ENCODE assay signal across 1 cellular context in the genomic region with DNA sequence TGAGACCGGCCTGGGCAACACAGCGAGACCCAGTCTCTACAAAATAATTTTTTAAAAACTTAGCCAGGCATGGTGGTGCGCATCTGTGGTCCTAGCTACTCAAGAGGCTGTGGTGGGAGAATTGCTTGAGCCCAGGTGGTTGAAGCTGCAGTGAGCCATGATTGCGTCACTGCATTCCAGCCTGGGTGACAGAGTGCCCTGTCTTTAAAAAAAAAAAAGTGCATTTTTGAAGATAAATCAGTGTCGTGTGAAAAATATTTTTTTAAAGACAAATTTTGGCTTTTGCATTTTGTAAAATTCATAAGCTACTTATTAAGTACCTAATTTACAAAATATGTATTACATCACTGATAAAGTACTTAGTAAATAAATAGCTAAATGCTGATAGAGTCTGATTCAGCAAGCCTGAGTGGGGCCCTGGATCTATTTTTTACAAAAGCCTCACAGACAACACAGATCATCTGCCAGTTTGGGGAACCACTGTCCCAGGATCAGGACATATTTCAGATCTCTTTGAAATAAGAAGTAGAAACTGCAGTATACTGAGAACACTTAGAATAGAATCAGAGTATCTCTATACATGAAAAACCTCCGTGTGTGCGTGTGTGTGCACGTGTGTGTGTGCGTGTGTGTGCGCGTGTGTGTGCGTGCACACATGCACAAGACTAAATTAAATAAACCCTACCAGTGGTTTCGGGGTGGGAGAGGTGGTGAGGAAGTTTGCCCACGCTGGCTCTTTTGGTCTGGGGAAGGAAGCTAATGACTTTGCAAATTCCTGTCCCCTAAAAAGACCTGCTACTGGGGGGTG.
TF ChIP-seq lines count a peak whose summit lies in the region.

No MANE protein-coding gene starts in this region.

TF ChIP-seq in GM23338, 12 proteins besides CTCF, POLR2A, EP300 and RAD21 (continued from another document):
- TF ChIP-seq, protein P1, sequence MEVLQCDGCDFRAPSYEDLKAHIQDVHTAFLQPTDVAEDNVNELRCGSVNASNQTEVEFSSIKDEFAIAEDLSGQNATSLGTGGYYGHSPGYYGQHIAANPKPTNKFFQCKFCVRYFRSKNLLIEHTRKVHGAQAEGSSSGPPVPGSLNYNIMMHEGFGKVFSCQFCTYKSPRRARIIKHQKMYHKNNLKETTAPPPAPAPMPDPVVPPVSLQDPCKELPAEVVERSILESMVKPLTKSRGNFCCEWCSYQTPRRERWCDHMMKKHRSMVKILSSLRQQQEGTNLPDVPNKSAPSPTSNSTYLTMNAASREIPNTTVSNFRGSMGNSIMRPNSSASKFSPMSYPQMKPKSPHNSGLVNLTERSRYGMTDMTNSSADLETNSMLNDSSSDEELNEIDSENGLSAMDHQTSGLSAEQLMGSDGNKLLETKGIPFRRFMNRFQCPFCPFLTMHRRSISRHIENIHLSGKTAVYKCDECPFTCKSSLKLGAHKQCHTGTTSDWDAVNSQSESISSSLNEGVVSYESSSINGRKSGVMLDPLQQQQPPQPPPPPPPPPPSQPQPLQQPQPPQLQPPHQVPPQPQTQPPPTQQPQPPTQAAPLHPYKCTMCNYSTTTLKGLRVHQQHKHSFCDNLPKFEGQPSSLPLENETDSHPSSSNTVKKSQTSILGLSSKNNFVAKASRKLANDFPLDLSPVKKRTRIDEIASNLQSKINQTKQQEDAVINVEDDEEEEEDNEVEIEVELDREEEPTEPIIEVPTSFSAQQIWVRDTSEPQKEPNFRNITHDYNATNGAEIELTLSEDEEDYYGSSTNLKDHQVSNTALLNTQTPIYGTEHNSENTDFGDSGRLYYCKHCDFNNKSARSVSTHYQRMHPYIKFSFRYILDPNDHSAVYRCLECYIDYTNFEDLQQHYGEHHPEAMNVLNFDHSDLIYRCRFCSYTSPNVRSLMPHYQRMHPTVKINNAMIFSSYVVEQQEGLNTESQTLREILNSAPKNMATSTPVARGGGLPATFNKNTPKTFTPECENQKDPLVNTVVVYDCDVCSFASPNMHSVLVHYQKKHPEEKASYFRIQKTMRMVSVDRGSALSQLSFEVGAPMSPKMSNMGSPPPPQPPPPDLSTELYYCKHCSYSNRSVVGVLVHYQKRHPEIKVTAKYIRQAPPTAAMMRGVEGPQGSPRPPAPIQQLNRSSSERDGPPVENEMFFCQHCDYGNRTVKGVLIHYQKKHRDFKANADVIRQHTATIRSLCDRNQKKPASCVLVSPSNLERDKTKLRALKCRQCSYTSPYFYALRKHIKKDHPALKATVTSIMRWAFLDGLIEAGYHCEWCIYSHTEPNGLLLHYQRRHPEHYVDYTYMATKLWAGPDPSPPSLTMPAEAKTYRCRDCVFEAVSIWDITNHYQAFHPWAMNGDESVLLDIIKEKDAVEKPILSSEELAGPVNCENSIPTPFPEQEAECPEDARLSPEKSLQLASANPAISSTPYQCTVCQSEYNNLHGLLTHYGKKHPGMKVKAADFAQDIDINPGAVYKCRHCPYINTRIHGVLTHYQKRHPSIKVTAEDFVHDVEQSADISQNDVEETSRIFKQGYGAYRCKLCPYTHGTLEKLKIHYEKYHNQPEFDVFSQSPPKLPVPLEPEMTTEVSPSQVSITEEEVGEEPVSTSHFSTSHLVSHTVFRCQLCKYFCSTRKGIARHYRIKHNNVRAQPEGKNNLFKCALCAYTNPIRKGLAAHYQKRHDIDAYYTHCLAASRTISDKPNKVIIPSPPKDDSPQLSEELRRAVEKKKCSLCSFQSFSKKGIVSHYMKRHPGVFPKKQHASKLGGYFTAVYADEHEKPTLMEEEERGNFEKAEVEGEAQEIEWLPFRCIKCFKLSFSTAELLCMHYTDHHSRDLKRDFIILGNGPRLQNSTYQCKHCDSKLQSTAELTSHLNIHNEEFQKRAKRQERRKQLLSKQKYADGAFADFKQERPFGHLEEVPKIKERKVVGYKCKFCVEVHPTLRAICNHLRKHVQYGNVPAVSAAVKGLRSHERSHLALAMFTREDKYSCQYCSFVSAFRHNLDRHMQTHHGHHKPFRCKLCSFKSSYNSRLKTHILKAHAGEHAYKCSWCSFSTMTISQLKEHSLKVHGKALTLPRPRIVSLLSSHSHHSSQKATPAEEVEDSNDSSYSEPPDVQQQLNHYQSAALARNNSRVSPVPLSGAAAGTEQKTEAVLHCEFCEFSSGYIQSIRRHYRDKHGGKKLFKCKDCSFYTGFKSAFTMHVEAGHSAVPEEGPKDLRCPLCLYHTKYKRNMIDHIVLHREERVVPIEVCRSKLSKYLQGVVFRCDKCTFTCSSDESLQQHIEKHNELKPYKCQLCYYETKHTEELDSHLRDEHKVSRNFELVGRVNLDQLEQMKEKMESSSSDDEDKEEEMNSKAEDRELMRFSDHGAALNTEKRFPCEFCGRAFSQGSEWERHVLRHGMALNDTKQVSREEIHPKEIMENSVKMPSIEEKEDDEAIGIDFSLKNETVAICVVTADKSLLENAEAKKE (CRISPR knock-in tag; IDR thresholded peaks at IDR 0.05): no peak
- no peak for TF ChIP-seq EZH2phosphoT487 (IDR thresholded peaks at IDR 0.05; ENCODE audit: unreplicated experiment)
